ENCODE assay signal across 8 cellular contexts in the genomic region with DNA sequence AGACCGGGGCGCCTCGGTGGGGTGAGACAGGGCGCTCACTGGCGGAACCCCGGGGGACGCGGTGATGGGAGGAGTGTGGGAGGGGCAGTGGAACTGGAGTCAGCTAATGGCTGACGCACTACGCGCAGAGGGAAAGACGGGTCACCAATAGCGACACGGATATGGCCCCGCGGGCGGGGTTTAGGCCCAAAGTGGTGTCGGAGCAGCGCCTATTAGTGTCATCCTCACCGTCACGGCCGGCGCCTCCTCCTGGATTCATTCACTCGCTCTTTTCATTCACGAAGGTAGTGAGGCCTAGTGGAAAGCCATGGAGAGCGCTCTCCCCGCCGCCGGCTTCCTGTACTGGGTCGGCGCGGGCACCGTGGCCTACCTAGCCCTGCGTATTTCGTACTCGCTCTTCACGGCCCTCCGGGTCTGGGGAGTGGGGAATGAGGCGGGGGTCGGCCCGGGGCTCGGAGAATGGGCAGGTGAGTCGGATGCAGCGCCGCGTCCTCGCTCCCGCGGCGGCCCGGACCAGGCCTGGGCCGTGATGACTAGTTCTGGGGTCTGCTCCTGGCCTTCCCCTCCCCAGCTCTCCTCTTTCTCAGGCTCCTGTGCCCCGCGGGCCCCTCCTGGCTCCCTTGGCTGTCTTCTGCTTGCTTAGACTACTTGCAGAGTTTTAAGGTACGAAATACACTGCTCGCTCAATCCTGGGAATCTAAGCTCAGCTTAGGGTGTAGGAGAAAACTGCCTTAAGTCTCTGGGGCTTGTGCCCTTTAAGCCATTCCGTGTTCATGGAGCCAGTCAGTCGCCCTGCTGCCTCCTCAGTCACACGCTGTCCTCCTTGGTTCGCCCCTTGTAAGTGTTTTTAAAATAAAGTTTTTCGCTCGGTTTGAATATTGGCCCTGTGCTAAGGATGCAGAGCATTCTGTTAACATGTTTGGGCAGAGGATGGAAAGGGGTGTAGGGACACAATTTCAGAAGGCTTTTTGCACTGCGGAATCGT. TPM values are rescaled to one million over a fixed set of nuclear protein-coding genes. Genes with fewer than 3 reads are reported as not detected.
DNase-seq lines count a peak whose midpoint lies in the region; ATAC-seq and TF ChIP-seq lines count a peak whose summit lies in the region.

A gene (plus strand): TSS at position 218 of the 985 bp plus-strand sequence. CDS start 90 bp downstream, at position 308.

- H2AFZ ChIP-seq in SU-DHL-6 (ENCODE audit: low read depth, low read length, severe bottlenecking) (peak within 1 kb of the TSS; percentile 53), osteoblast (ENCODE audit: low read length) (peak within 1 kb of the TSS; percentile 97)

- H3K4me1 Mint-ChIP-seq in activated naive CD8-positive, alpha-beta T cell treated with anti-CD3 and anti-CD28 coated beads, Interleukin-2, amount 10 ng/mL, durations not matched to agents 7 days and 5 days = peaks cover 28% of the 10 kb centered on the region
- H3K4me1 Mint-ChIP-seq in glutamatergic neuron (ENCODE audit: low read depth, unreplicated experiment) = peaks cover 14% of the 10 kb centered on the region

- peak within 1 kb of the TSS; percentile 69 for H3K9ac ChIP-seq in SU-DHL-6 (ENCODE audit: low read length)

- H3K36me3 ChIP-seq in SU-DHL-6 (ENCODE audit: low read length) (peaks cover 14% of the 10 kb centered on the region), osteoblast (ENCODE audit: insufficient read depth, low read length) (peaks cover 16% of the 10 kb centered on the region), thoracic aorta (no peaks in the 10 kb centered on the region)

- peak within 1 kb of the TSS; percentile 77 for H3K27ac ChIP-seq in SU-DHL-6 (ENCODE audit: low read depth, low read length)
- peak within 1 kb of the TSS; percentile 95 for H3K27ac ChIP-seq in osteoblast (ENCODE audit: low read depth, low read length)
- peak within 1 kb of the TSS; percentile 92 to 96 for H3K27ac ChIP-seq in thoracic aorta

- DNase-seq in GM12864 (ENCODE audit: low read depth) (peak; percentile 98), NCI-H128 (lab: John Stamatoyannopoulos, UW; ENCODE audit: unreplicated experiment) (peak; percentile 96), glutamatergic neuron (peak; percentile 99), osteoblast (ENCODE audit: insufficient read length, low spot score, missing footprints) (peak; percentile 98), thoracic aorta (ENCODE audit: low spot score) (peak; percentile 98)
- DNase-seq in activated naive CD8-positive, alpha-beta T cell treated with anti-CD3 and anti-CD28 coated beads, Interleukin-2, amount 10 ng/mL, durations not matched to agents 7 days and 5 days = peak; percentile 96

- H3K4me2 ChIP-seq in SU-DHL-6 (ENCODE audit: low read depth, low read length, poor library complexity, severe bottlenecking) = peak within 1 kb of the TSS; percentile 98
- peak within 1 kb of the TSS; percentile 95 for H3K4me2 ChIP-seq in osteoblast (ENCODE audit: insufficient read depth, low read length)

- peaks cover 23% of the 10 kb centered on the region for H3K36me3 Mint-ChIP-seq in activated naive CD8-positive, alpha-beta T cell treated with anti-CD3 and anti-CD28 coated beads, Interleukin-2, amount 10 ng/mL, durations not matched to agents 7 days and 5 days
- no peaks in the 10 kb centered on the region for H3K36me3 Mint-ChIP-seq in glutamatergic neuron (ENCODE audit: unreplicated experiment)

- H3K79me2 ChIP-seq in SU-DHL-6 (ENCODE audit: insufficient read depth, low read length) (peaks cover 49% of the 10 kb centered on the region), osteoblast (ENCODE audit: insufficient read depth, low read length) (peaks cover 49% of the 10 kb centered on the region)

- H3K9me3 Mint-ChIP-seq in activated naive CD8-positive, alpha-beta T cell treated with anti-CD3 and anti-CD28 coated beads, Interleukin-2, amount 10 ng/mL, durations not matched to agents 7 days and 5 days = peaks cover 7% of the 10 kb centered on the region
- peaks cover 12% of the 10 kb centered on the region for H3K9me3 Mint-ChIP-seq in glutamatergic neuron (ENCODE audit: unreplicated experiment)

- POLR2A ChIA-PET in activated naive CD8-positive, alpha-beta T cell treated with anti-CD3 and anti-CD28 coated beads, Interleukin-2, amount 10 ng/mL, durations not matched to agents 7 days and 5 days (lab: Charles Lee) = interaction anchor here (0.6 to 1.8 kb wide), 11 partner anchors 14 to 386 kb away, joined by 3 to 7 read pairs (median 4); a partner anchor contains a TSS

- H3K27ac Mint-ChIP-seq in activated naive CD8-positive, alpha-beta T cell treated with anti-CD3 and anti-CD28 coated beads, Interleukin-2, amount 10 ng/mL, durations not matched to agents 7 days and 5 days = peak within 1 kb of the TSS; percentile 95
- peak within 1 kb of the TSS; percentile 97 for H3K27ac Mint-ChIP-seq in glutamatergic neuron (ENCODE audit: unreplicated experiment)

- peak within 1 kb of the TSS; percentile 77 for H3K4me3 ChIP-seq in GM12864 (ENCODE audit: low read depth, low read length)
- H3K4me3 ChIP-seq in SU-DHL-6 (ENCODE audit: insufficient read depth, low read length, poor library complexity, severe bottlenecking) = peak within 1 kb of the TSS; percentile 79
- peak within 1 kb of the TSS; percentile 98 for H3K4me3 ChIP-seq in osteoblast (ENCODE audit: insufficient read depth, low read length)
- peak within 1 kb of the TSS; percentile 92 for H3K4me3 ChIP-seq in thoracic aorta

- TF ChIP-seq CTCF in GM12864 (IDR thresholded peaks at IDR 0.05; ENCODE audit: low read depth, low read length, missing control alignments) = no peak
- TF ChIP-seq CTCF in SU-DHL-6 (IDR thresholded peaks at IDR 0.05; ENCODE audit: insufficient read depth, low read length, poor library complexity, severe bottlenecking) = no peak
- TF ChIP-seq CTCF in glutamatergic neuron (IDR thresholded peaks at IDR 0.05; ENCODE audit: partially characterized antibody, unreplicated experiment) = no peak
- no peak for TF ChIP-seq CTCF in osteoblast (IDR thresholded peaks at IDR 0.05; ENCODE audit: extremely low read depth, low read depth, low read length)
- TF ChIP-seq CTCF in thoracic aorta (IDR thresholded peaks at IDR 0.05) = no peak

- H3K27me3 Mint-ChIP-seq in activated naive CD8-positive, alpha-beta T cell treated with anti-CD3 and anti-CD28 coated beads, Interleukin-2, amount 10 ng/mL, durations not matched to agents 7 days and 5 days = peaks cover 19% of the 10 kb centered on the region
- H3K27me3 Mint-ChIP-seq in glutamatergic neuron (ENCODE audit: unreplicated experiment) = no peaks in the 10 kb centered on the region

- H3K4me1 ChIP-seq in osteoblast (ENCODE audit: insufficient read depth, low read length) (peaks cover 7% of the 10 kb centered on the region), thoracic aorta (ENCODE audit: control insufficient read depth in 1 of 2, low read depth in 2 of 2) (peaks cover 13 to 21% of the 10 kb centered on the region in 2 donors)

- H3K9me3 ChIP-seq in SU-DHL-6 (ENCODE audit: insufficient read depth, low read length) (no peaks in the 10 kb centered on the region), osteoblast (ENCODE audit: low read depth, low read length) (no peaks in the 10 kb centered on the region), thoracic aorta (no peaks in the 10 kb centered on the region)

- H3F3A ChIP-seq in SU-DHL-6 (ENCODE audit: insufficient read depth) = peaks cover 8% of the 10 kb centered on the region; the same call in 1 of the 2 replicates

- no peaks in the 10 kb centered on the region for H4K20me1 ChIP-seq in SU-DHL-6 (ENCODE audit: low read depth, low read length)
- no peaks in the 10 kb centered on the region for H4K20me1 ChIP-seq in osteoblast (ENCODE audit: insufficient read depth, low read length)

- peak; percentile 98 for ATAC-seq in HG02678 (IDR thresholded peaks at IDR 0.05; ENCODE audit: unreplicated experiment)
- peak; percentile 95 for ATAC-seq in activated naive CD8-positive, alpha-beta T cell treated with anti-CD3 and anti-CD28 coated beads, Interleukin-2, amount 10 ng/mL, durations not matched to agents 7 days and 5 days (ENCODE audit: low read depth)
- peak; percentile 97 for ATAC-seq in thoracic aorta (ENCODE audit: insufficient number of reproducible peaks, low FRiP score, low read depth)

- H3K9me2 ChIP-seq in SU-DHL-6 (replicated peaks; ENCODE audit: insufficient read depth, low read length) = no peaks in the 10 kb centered on the region

- H3K27me3 ChIP-seq in SU-DHL-6 (ENCODE audit: low read length) (no peaks in the 10 kb centered on the region), osteoblast (ENCODE audit: insufficient read depth, low read length) (no peaks in the 10 kb centered on the region), thoracic aorta (replicated peaks; ENCODE audit: insufficient read depth) (no peaks in the 10 kb centered on the region)

- H3K4me3 Mint-ChIP-seq in activated naive CD8-positive, alpha-beta T cell treated with anti-CD3 and anti-CD28 coated beads, Interleukin-2, amount 10 ng/mL, durations not matched to agents 7 days and 5 days = peak within 1 kb of the TSS; percentile 93
- H3K4me3 Mint-ChIP-seq in glutamatergic neuron (ENCODE audit: unreplicated experiment) = peak within 1 kb of the TSS; percentile 98

RNA-seq across cellular contexts. Expression of the gene that starts here (rescaled TPM):
- 10 to 100 TPM; 32.6 to 37.0 TPM for total RNA-seq in activated naive CD8-positive, alpha-beta T cell treated with anti-CD3 and anti-CD28 coated beads, Interleukin-2, amount 10 ng/mL, durations not matched to agents 7 days and 5 days
- 140 TPM for total RNA-seq in glutamatergic neuron (ENCODE audit: unreplicated experiment)
- total RNA-seq in osteoblast = 114 and 122 TPM in 2 replicates
- 10 to 100 TPM; 91.7 to 97.4 TPM for total RNA-seq in thoracic aorta

Comparison
In these comparisons a context has a peak if more than half of its experiments do, and no peak if none do; other contexts are left out.
1. Peak in every context shown above with its lines: DNase-seq, ATAC-seq, H3K4me3 ChIP-seq and H3K27ac ChIP-seq.